28 cellular contexts compared by ENCODE assay signal in the genomic region with DNA sequence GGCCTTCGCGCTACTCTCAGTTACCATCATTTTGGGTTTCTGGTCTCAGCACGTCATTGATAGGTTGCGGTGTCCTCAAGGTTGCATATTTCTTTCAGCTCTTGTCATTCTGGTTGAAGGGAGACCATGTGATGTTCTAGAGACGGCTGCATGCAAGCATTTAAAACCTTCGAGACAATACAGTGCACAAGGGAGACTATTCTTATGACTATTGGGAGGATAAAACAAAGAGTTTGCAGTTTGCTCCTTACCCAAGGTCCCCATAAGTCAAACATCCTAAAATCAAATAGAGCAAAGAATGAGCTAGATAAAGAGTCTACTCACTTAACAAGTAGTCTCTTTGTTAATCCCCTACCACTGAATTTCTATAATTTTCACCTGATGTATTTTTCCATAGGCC. TPM values are rescaled to one million over a fixed set of nuclear protein-coding genes. Genes with fewer than 3 reads are reported as not detected.
DNase-seq lines count a peak whose midpoint lies in the region; ATAC-seq, FAIRE-seq and TF ChIP-seq lines count a peak whose summit lies in the region.
"Had no signal": no experiment of that assay in that cellular context is flagged by ENCODE, and none has a peak within 500 bp of the region (broad histone marks: within the 10 kb centered on the region; RNA-seq: fewer than 3 reads in every experiment).

No MANE protein-coding gene starts in this region.

- peak overlapping the region; percentile 3; the same call in 1 of the 2 replicates for H3K4me2 ChIP-seq in HepG2 (ENCODE audit: low read depth, low read length)
- H3K4me2 ChIP-seq in H1 (ENCODE audit: insufficient read depth in 1 of 2, low read depth in 2 of 2, low read length in 2 of 2), result no peak overlapping the region
- H3K4me2 ChIP-seq in neural progenitor cell, result no peak overlapping the region
- H3K4me2 ChIP-seq: A549, BLaER1 had no signal

- TF ChIP-seq CTCF in HepG2 (CRISPR knock-in tag; IDR thresholded peaks at IDR 0.05) (no peak), right lobe of liver (IDR thresholded peaks at IDR 0.05) (no peak), H1 (IDR thresholded peaks at IDR 0.05; ENCODE audit: control extremely low read depth in 1 of 3, insufficient read depth in 1 of 3, low read depth in 1 of 3, low read length in 3 of 3) (no peak), neural progenitor cell (IDR thresholded peaks at IDR 0.05) (no peak), adrenal gland (IDR thresholded peaks at IDR 0.05) (no peak)

- H3K23me2 ChIP-seq in H1 (ENCODE audit: low read depth, low read length), result no peaks in the 10 kb centered on the region

- no peak overlapping the region for H3K4ac ChIP-seq in H1 (replicated peaks; ENCODE audit: insufficient read length, low read depth, low read length)

- 51% methylated on average over 6 of the region's 6 CpGs for WGBS in HepG2 (ENCODE audit: low lambda C conversion rate)
- WGBS in right lobe of liver (ENCODE audit: insufficient coverage, low coverage, low lambda C conversion rate, missing lambda C conversion rate), result 87% methylated on average over 5 of the region's 6 CpGs
- WGBS in H1 (ENCODE audit: extremely low coverage in 1 of 2, insufficient coverage in 1 of 2, insufficient read length in 1 of 2, insufficient replicate concordance in 2 of 2, low coverage in 1 of 2, low lambda C conversion rate in 2 of 2, missing lambda C conversion rate in 1 of 2), 2 experiments, result 87% methylated on average over 6 of the region's 6 CpGs; no CpG with 5 or more reads in 1 of the 2 experiments
- WGBS in adrenal gland, 4 donors, result 91 to 95% (median 92%) methylated on average over 6 of the region's 6 CpGs

- H3K56ac ChIP-seq in H1 (replicated peaks; ENCODE audit: insufficient read length, low read depth, low read length), result no peak overlapping the region

- H4K8ac ChIP-seq in H1 (ENCODE audit: extremely low read depth, insufficient read depth, low read length), result no peak overlapping the region

- no peak overlapping the region for H2AFZ ChIP-seq in HepG2 (ENCODE audit: low read length)
- H2AFZ ChIP-seq in H1 (ENCODE audit: low read length), result peak overlapping the region; percentile 34; the same call in 1 of the 2 replicates
- peak overlapping the region; percentile 34 for H2AFZ ChIP-seq in neural progenitor cell (replicated peaks)

- H4K5ac ChIP-seq in H1 (ENCODE audit: insufficient read length, low read depth, low read length), result no peak overlapping the region

- H3K79me2 ChIP-seq in HepG2 (ENCODE audit: insufficient read depth, low read length) (no peaks in the 10 kb centered on the region), H1 (ENCODE audit: control insufficient read depth in 1 of 2, insufficient read depth in 2 of 2, low read length in 2 of 2) (no peaks in the 10 kb centered on the region), neural progenitor cell (ENCODE audit: low read depth) (no peaks in the 10 kb centered on the region)

- no peak overlapping the region for H3K23ac ChIP-seq in H1 (ENCODE audit: insufficient read length)

- no peak overlapping the region for H2BK20ac ChIP-seq in H1 (ENCODE audit: low read length)

- no peaks in the 10 kb centered on the region for H3F3A ChIP-seq in neural progenitor cell (ENCODE audit: low read depth)

- TF ChIP-seq EP300 in HepG2 (IDR thresholded peaks at IDR 0.05; ENCODE audit: low read depth in 2 of 2, low read length in 2 of 2) (0 out of 4 replicates have a peak, but pooled peaks of 1 of the 2 experiments have one; percentile 25), HepG2 (CRISPR knock-in tag; IDR thresholded peaks at IDR 0.05; ENCODE audit: borderline replicate concordance) (no peak), H1 (IDR thresholded peaks at IDR 0.05; ENCODE audit: borderline replicate concordance in 1 of 2, low read depth in 2 of 2, low read length in 2 of 2) (no peak)

- H3K36me3 Mint-ChIP-seq in neural progenitor cell, result no peaks in the 10 kb centered on the region
- H3K36me3 Mint-ChIP-seq: CD14-positive monocyte; CD4-positive, alpha-beta memory T cell; CD4-positive, CD25-positive, alpha-beta regulatory T cell had no signal

- POLR2A ChIA-PET in HepG2 (lab: Yijun Ruan, JAX), result interaction anchor here (1.2 kb wide), 1 partner anchor 9 kb away, joined by 4 read pairs; a partner anchor contains a TSS
- POLR2A ChIA-PET in H1 (lab: Charles Lee; ENCODE audit: partially characterized antibody), result interaction anchor here (1.1 to 1.4 kb wide), 2 partner anchors 9 to 64 kb away, joined by 4 read pairs; a partner anchor contains a TSS

- no peak overlapping the region for H3K18ac ChIP-seq in H1 (ENCODE audit: extremely low read depth, low read length)

- H3K27ac Mint-ChIP-seq in neural progenitor cell, result no peak overlapping the region
- H3K27ac Mint-ChIP-seq: CD14-positive monocyte; CD4-positive, CD25-positive, alpha-beta regulatory T cell; CD8-positive, alpha-beta memory T cell had no signal

- H3K4me3 Mint-ChIP-seq in neural progenitor cell, result no peak overlapping the region
- H3K4me3 Mint-ChIP-seq: CD14-positive monocyte; CD4-positive, alpha-beta memory T cell; CD4-positive, CD25-positive, alpha-beta regulatory T cell; CD8-positive, alpha-beta memory T cell had no signal

- FAIRE-seq in HepG2 (lab: Jason Lieb, UNC) (no peak), H1 (lab: Jason Lieb, UNC) (no peak)
- FAIRE-seq: A549, GM12878, GM19239 had no signal

- no peak overlapping the region for H3K9ac ChIP-seq in HepG2 (ENCODE audit: insufficient read depth, low read depth, low read length)
- no peak overlapping the region for H3K9ac ChIP-seq in H1 (replicated peaks in 1 of 4; ENCODE audit: extremely low read depth in 1 of 4, low read depth in 3 of 4, low read length in 3 of 4)
- no peak overlapping the region for H3K9ac ChIP-seq in neural progenitor cell
- H3K9ac ChIP-seq: BLaER1 had no signal

- no peak for TF ChIP-seq POLR2A in HepG2 (IDR thresholded peaks at IDR 0.05; ENCODE audit: insufficient read depth in 1 of 2, low read depth in 2 of 2, low read length in 2 of 2)
- no peak for TF ChIP-seq POLR2A in right lobe of liver (IDR thresholded peaks at IDR 0.05)
- TF ChIP-seq POLR2A in H1 (IDR thresholded peaks at IDR 0.05; ENCODE audit: control extremely low read depth in 1 of 2, low read depth in 2 of 2, low read length in 2 of 2), result no peak
- no peak for TF ChIP-seq POLR2A in adrenal gland (IDR thresholded peaks at IDR 0.05)

- H3K9me3 Mint-ChIP-seq in neural progenitor cell, result peaks cover 3% of the 10 kb centered on the region
- H3K9me3 Mint-ChIP-seq: CD4-positive, CD25-positive, alpha-beta regulatory T cell had no signal

- ATAC-seq in HepG2, result peak; percentile 62
- ATAC-seq in right lobe of liver, result no peak
- no peak for ATAC-seq in HG02970 (IDR thresholded peaks at IDR 0.05; ENCODE audit: low FRiP score, unreplicated experiment)
- ATAC-seq: A549, GM12878 had no signal

- no peaks in the 10 kb centered on the region for H3K27me3 ChIP-seq in HepG2 (ENCODE audit: control insufficient read depth in 1 of 2, insufficient read depth in 2 of 2, low read length in 2 of 2)
- no peaks in the 10 kb centered on the region for H3K27me3 ChIP-seq in right lobe of liver
- no peaks in the 10 kb centered on the region for H3K27me3 ChIP-seq in H1 (replicated peaks in 1 of 4; ENCODE audit: control insufficient read depth in 3 of 4, extremely low read depth in 1 of 4, insufficient read depth in 3 of 4, low read length in 3 of 4)
- H3K27me3 ChIP-seq in neural progenitor cell, result no peaks in the 10 kb centered on the region
- no peaks in the 10 kb centered on the region for H3K27me3 ChIP-seq in adrenal gland
- H3K27me3 ChIP-seq: BLaER1 had no signal

- H4K20me1 ChIP-seq in HepG2 (ENCODE audit: insufficient read depth, low read length) (no peaks in the 10 kb centered on the region), H1 (replicated peaks in 1 of 2; ENCODE audit: control insufficient read depth in 1 of 2, insufficient read depth in 2 of 2, low read length in 2 of 2) (no peaks in the 10 kb centered on the region), neural progenitor cell (ENCODE audit: low read depth) (no peaks in the 10 kb centered on the region)
- H4K20me1 ChIP-seq: BLaER1 had no signal

- no peak overlapping the region for H4K91ac ChIP-seq in H1 (replicated peaks; ENCODE audit: insufficient read length, low read length)

- H2BK12ac ChIP-seq in H1 (ENCODE audit: low read depth, low read length), result no peak overlapping the region

- no peaks in the 10 kb centered on the region for H3K79me1 ChIP-seq in H1 (ENCODE audit: low read depth, low read length)

- CTCF ChIA-PET in HepG2 (lab: Yijun Ruan, JAX; ENCODE audit: low intra/inter-chr PET ratio, low total read pairs) (no interaction called here), H1 (lab: Charles Lee; ENCODE audit: partially characterized antibody) (interaction anchor here (0.8 to 1.5 kb wide), 4 partner anchors 9 to 28 kb away, joined by 3 to 5 read pairs (median 3); no protein-coding TSS in a partner anchor)

- no peak overlapping the region for H2AK5ac ChIP-seq in H1 (ENCODE audit: low read depth, low read length)

- H2BK120ac ChIP-seq in H1 (replicated peaks; ENCODE audit: low read depth, low read length), result no peak overlapping the region

- no TSS peak for BruUV-seq in HepG2 (replicated peaks; lab: Mats Ljungman, UMichigan)

- H3K14ac ChIP-seq in H1 (ENCODE audit: insufficient read length), result no peak overlapping the region

- no peaks in the 10 kb centered on the region for H3K9me3 ChIP-seq in HepG2 (ENCODE audit: low read length)
- no peaks in the 10 kb centered on the region for H3K9me3 ChIP-seq in right lobe of liver
- no peaks in the 10 kb centered on the region; a peak in 1 of 4 replicates for H3K9me3 ChIP-seq in H1 (ENCODE audit: insufficient read depth in 2 of 2, low read depth in 1 of 2, low read length in 1 of 2)
- H3K9me3 ChIP-seq in neural progenitor cell (ENCODE audit: low read depth), result no peaks in the 10 kb centered on the region
- no peaks in the 10 kb centered on the region for H3K9me3 ChIP-seq in adrenal gland (replicated peaks in 1 of 3)
- H3K9me3 ChIP-seq: A549, BE2C, BLaER1 had no signal

- H3K36me3 ChIP-seq in HepG2 (replicated peaks in 1 of 2; ENCODE audit: control insufficient read depth in 1 of 2, insufficient read depth in 2 of 2, low read length in 2 of 2), result no peaks in the 10 kb centered on the region
- H3K36me3 ChIP-seq in right lobe of liver, result no peaks in the 10 kb centered on the region
- H3K36me3 ChIP-seq in H1 (ENCODE audit: control insufficient read depth in 2 of 4, insufficient read depth in 4 of 4, low read length in 3 of 4), result no peaks in the 10 kb centered on the region
- H3K36me3 ChIP-seq in neural progenitor cell, result no peaks in the 10 kb centered on the region
- H3K36me3 ChIP-seq in adrenal gland (replicated peaks in 1 of 2), result no peaks in the 10 kb centered on the region
- H3K36me3 ChIP-seq: BE2C, BLaER1 had no signal

- no peak for TF ChIP-seq RAD21 in HepG2 (CRISPR knock-in tag; IDR thresholded peaks at IDR 0.05)
- no peak for TF ChIP-seq RAD21 in H1 (IDR thresholded peaks at IDR 0.05 in 1 of 2, conservative IDR thresholded peaks at IDR 0.05 in 1 of 2; ENCODE audit: low read depth in 2 of 2, low read length in 2 of 2)

- intact Hi-C loops in HepG2 (cut with micrococcal nuclease; ENCODE audit: unreplicated experiment) (loop anchor here (10.0 kb wide), 1 partner anchor 376 kb away; no protein-coding TSS in a partner anchor), right lobe of liver (cut with DNase I) (no loop called here), adrenal gland (cut with DNase I) (no loop called here)

- H3K4me1 Mint-ChIP-seq in neural progenitor cell, result no peaks in the 10 kb centered on the region
- H3K4me1 Mint-ChIP-seq: CD14-positive monocyte; CD4-positive, alpha-beta memory T cell; CD4-positive, CD25-positive, alpha-beta regulatory T cell; CD8-positive, alpha-beta memory T cell had no signal

- H3K4me1 ChIP-seq in HepG2 (ENCODE audit: insufficient read depth, low read length), result peaks cover 56% of the 10 kb centered on the region
- peaks cover 0 to 16% (median 7%) of the 10 kb centered on the region in 4 donors for H3K4me1 ChIP-seq in right lobe of liver
- no peaks in the 10 kb centered on the region for H3K4me1 ChIP-seq in H1 (replicated peaks in 1 of 4; ENCODE audit: control insufficient read depth in 3 of 4, insufficient read depth in 4 of 4, low read length in 3 of 4)
- no peaks in the 10 kb centered on the region for H3K4me1 ChIP-seq in neural progenitor cell
- no peaks in the 10 kb centered on the region for H3K4me1 ChIP-seq in adrenal gland (replicated peaks in 1 of 2)
- H3K4me1 ChIP-seq: A549, BE2C had no signal

- H3K27me3 Mint-ChIP-seq in neural progenitor cell (ENCODE audit: insufficient read depth, low read depth), result no peaks in the 10 kb centered on the region

- H3K27ac ChIP-seq in HepG2 (ENCODE audit: extremely low read length, insufficient read depth, low read length) (no peak overlapping the region), right lobe of liver (no peak overlapping the region), H1 (ENCODE audit: low read depth, low read length) (no peak overlapping the region), neural progenitor cell (no peak overlapping the region), adrenal gland (no peak overlapping the region)
- H3K27ac ChIP-seq: 22Rv1, A549, BLaER1 had no signal

- DNase-seq in HepG2 (ENCODE audit: low spot score) (peak; percentile 71), right lobe of liver (no peak), H1 (ENCODE audit: low read depth in 1 of 2, low spot score in 2 of 2) (no peak), neural progenitor cell (ENCODE audit: low spot score) (no peak), adrenal gland (no peak)
- DNase-seq: BE2C; C1 segment of cervical spinal cord; CD4-positive, alpha-beta memory T cell; CD4-positive, CD25-positive, alpha-beta regulatory T cell; CD8-positive, alpha-beta memory T cell; COR-L47; DMS 273 treated with DMSO at 0.1 percent for 48 hours; DMS153; DMS53; DMS79; DND-41; EL; GDM1 had no signal

- H3K4me3 ChIP-seq in HepG2 (replicated peaks in 1 of 3; ENCODE audit: insufficient read depth in 1 of 3, low read depth in 2 of 3, low read length in 3 of 3) (no peak overlapping the region), right lobe of liver (no peak overlapping the region), H1 (ENCODE audit: extremely low read depth in 1 of 4, insufficient read depth in 2 of 4, low read depth in 3 of 4, low read length in 4 of 4) (no peak overlapping the region), neural progenitor cell (no peak overlapping the region), adrenal gland (no peak overlapping the region)
- H3K4me3 ChIP-seq: A549, BLaER1, GM12878 had no signal

- in situ Hi-C loops in HepG2 (cut with HindIII; ENCODE audit: extremely low pct_ligation_motif_present, low pct_unique_long_range_greater_than_20kb), result no loop called here

- H2BK15ac ChIP-seq in H1 (ENCODE audit: low read length), result no peak overlapping the region

- H2BK5ac ChIP-seq in H1 (ENCODE audit: low read depth, low read length), result no peak overlapping the region

RNA-seq across cellular contexts. Expression of a gene that starts 39.1 kb away (rescaled TPM):
- total RNA-seq in HepG2 (2016; rRNA removed; fragmentation: Illumina TruSeq; extraction: Trizol), result not detected in 2 replicates
- total RNA-seq in HepG2 (2016; cell fraction: cytosol; rRNA removed; fragmentation: Illumina TruSeq; extraction: Trizol; ENCODE audit: low read depth), result not detected in 2 replicates
- not detected in 2 replicates for total RNA-seq in HepG2 (2016; cell fraction: insoluble cytoplasmic fraction; rRNA removed; fragmentation: Illumina TruSeq; extraction: Trizol)
- not detected in 2 replicates for total RNA-seq in HepG2 (2016; cell fraction: membrane; rRNA removed; fragmentation: Illumina TruSeq; extraction: Trizol)
- total RNA-seq in HepG2 (2016; cell fraction: nucleus; rRNA removed; fragmentation: Illumina TruSeq; extraction: Trizol), result not detected in 2 replicates
- not detected in 2 replicates for polyA plus RNA-seq in HepG2 (2011; rRNA removed)
- polyA plus RNA-seq in HepG2 (2011; cell fraction: cytosol; rRNA removed), result not detected in 2 replicates
- polyA plus RNA-seq in HepG2 (2011; cell fraction: nucleus; rRNA removed), result not detected in 2 replicates
- not detected in 2 replicates for polyA plus RNA-seq in HepG2 (2012)
- polyA plus RNA-seq in HepG2 (2016; cell fraction: cytosol; fragmentation: Illumina TruSeq; extraction: Trizol; ENCODE audit: low read depth), result not detected in 2 replicates
- not detected in 2 replicates for polyA plus RNA-seq in HepG2 (2016; cell fraction: insoluble cytoplasmic fraction; fragmentation: Illumina TruSeq; extraction: Trizol; ENCODE audit: low read depth)
- polyA plus RNA-seq in HepG2 (2016; cell fraction: membrane; fragmentation: Illumina TruSeq; extraction: Trizol; ENCODE audit: low read depth), result not detected in 2 replicates
- polyA plus RNA-seq in HepG2 (2016; cell fraction: nucleus; fragmentation: Illumina TruSeq; extraction: Trizol; ENCODE audit: insufficient read depth, low read depth), result not detected in 2 replicates
- not detected in 2 replicates for polyA minus RNA-seq in HepG2 (2011; rRNA and poly(A)+ RNA removed; ENCODE audit: low replicate concordance)
- polyA minus RNA-seq in HepG2 (2011; cell fraction: cytosol; rRNA and poly(A)+ RNA removed), result not detected in 2 replicates
- not detected in 2 replicates for polyA minus RNA-seq in HepG2 (2011; cell fraction: nucleus; rRNA and poly(A)+ RNA removed)
- total RNA-seq in right lobe of liver, result not detected
- not detected in 2 replicates for total RNA-seq in H1 (2021; fragmentation: NEBNext Ultra II Directional; extraction: Animal tissue kit (Norgen Biotek cat#: 25700))
- not detected in 2 replicates for polyA plus RNA-seq in H1 (2011; rRNA removed)
- polyA plus RNA-seq in H1 (2011; cell fraction: cytosol; rRNA removed), result not detected
- not detected for polyA plus RNA-seq in H1 (2011; cell fraction: nucleus; rRNA removed)
- not detected in 4 replicates for polyA plus RNA-seq in H1 (2012, experiment 1 of 2)
- not detected for polyA plus RNA-seq in H1 (2012, experiment 2 of 2)
- not detected for polyA plus RNA-seq in H1 (2013, experiment 1 of 2)
- 0.06 TPM for polyA plus RNA-seq in H1 (2013, experiment 2 of 2)
- not detected in 2 replicates for polyA minus RNA-seq in H1 (2011; rRNA and poly(A)+ RNA removed)
- not detected for polyA minus RNA-seq in H1 (2011; cell fraction: cytosol; rRNA and poly(A)+ RNA removed)
- not detected for polyA minus RNA-seq in H1 (2011; cell fraction: nucleus; rRNA and poly(A)+ RNA removed)
- not detected in 2 replicates for total RNA-seq in neural progenitor cell (ENCODE audit: low replicate concordance)
- total RNA-seq in adrenal gland, result not detected
- polyA plus RNA-seq in adrenal gland, result not detected
- total RNA-seq: A172; CD4-positive, alpha-beta memory T cell; CD4-positive, CD25-positive, alpha-beta regulatory T cell; CD8-positive, alpha-beta memory T cell; Daoy; G401; GM12878 had no signal
- polyA plus RNA-seq: A549; CD14-positive monocyte; CD4-positive, alpha-beta memory T cell; CD4-positive, CD25-positive, alpha-beta regulatory T cell; CD8-positive, alpha-beta memory T cell; GM12878 had no signal
